10 cellular contexts compared by ENCODE assay signal in genomic region chr2:119225084-119225864, GRCh38. TPM values are rescaled to one million over a fixed set of nuclear protein-coding genes. Genes with fewer than 3 reads are reported as not detected.
DNase-seq lines count a peak whose midpoint lies in the region; ATAC-seq, FAIRE-seq and TF ChIP-seq lines count a peak whose summit lies in the region.
"Had no signal": no experiment of that assay in that cellular context is flagged by ENCODE, and none has a peak within 500 bp of the region (broad histone marks: within the 10 kb centered on the region; RNA-seq: fewer than 3 reads in every experiment).

No MANE protein-coding gene starts in this region.

- intact Hi-C loops in Calu3 (cut with micrococcal nuclease; ENCODE audit: unreplicated experiment) (no loop called here), HCT116 (cut with micrococcal nuclease) (no loop called here)

- H3K4me1 Mint-ChIP-seq in Calu3 (ENCODE audit: low read depth, unreplicated experiment) (peaks cover 10% of the 10 kb centered on the region), astrocyte (ENCODE audit: low read depth, unreplicated experiment) (peaks cover 12% of the 10 kb centered on the region), naive B cell (peaks cover 0 to 5% (median 0%) of the 10 kb centered on the region in 3 donors)

- H3K27me3 Mint-ChIP-seq in Calu3 (ENCODE audit: unreplicated experiment): peaks cover 23% of the 10 kb centered on the region
- H3K27me3 Mint-ChIP-seq in astrocyte (ENCODE audit: low read depth, unreplicated experiment): peaks cover 23% of the 10 kb centered on the region
- H3K27me3 Mint-ChIP-seq in naive B cell: peaks cover 0 to 56% (median 19%) of the 10 kb centered on the region in 3 donors

- CTCF ChIA-PET in Calu3 (lab: Charles Lee) (no interaction called here), HCT116 (lab: Charles Lee) (interaction anchor here (1.0 to 1.2 kb wide), 3 partner anchors 16 to 251 kb away, joined by 3 read pairs; no protein-coding TSS in a partner anchor)

- peak overlapping the region; percentile 69 for H3K4me3 Mint-ChIP-seq in Calu3 (ENCODE audit: low read depth, unreplicated experiment)
- H3K4me3 Mint-ChIP-seq in astrocyte (ENCODE audit: unreplicated experiment): peak overlapping the region; percentile 82
- H3K4me3 Mint-ChIP-seq in naive B cell: peak overlapping the region; percentile 7 to 87 (median 56)

- TF ChIP-seq CTCF in Calu3 (IDR thresholded peaks at IDR 0.05; ENCODE audit: unreplicated experiment): no peak
- TF ChIP-seq CTCF in HCT116 (IDR thresholded peaks at IDR 0.05 in 2 of 3, conservative IDR thresholded peaks at IDR 0.05 in 1 of 3; ENCODE audit: borderline replicate concordance in 1 of 3, insufficient read depth in 1 of 3, low read depth in 2 of 3, low read length in 2 of 3): peak in 1 of 3 experiments; percentile 54; a peak in 3 of 6 replicates
- TF ChIP-seq CTCF in astrocyte (IDR thresholded peaks at IDR 0.05; ENCODE audit: insufficient read depth, low read depth, low read length): no peak
- TF ChIP-seq CTCF in upper lobe of left lung (IDR thresholded peaks at IDR 0.05): no peak
- no peak for TF ChIP-seq CTCF in BE2C (IDR thresholded peaks at IDR 0.05; ENCODE audit: low read depth, low read length)

- H3K27ac ChIP-seq in HCT116 (ENCODE audit: low read depth, low read length) (no peak overlapping the region), astrocyte (ENCODE audit: low read depth, low read length) (no peak overlapping the region), upper lobe of left lung (no peak overlapping the region)

- no peak for TF ChIP-seq EP300 in upper lobe of left lung (IDR thresholded peaks at IDR 0.05)

- FAIRE-seq in astrocyte (lab: Jason Lieb, UNC): no peak

- no peaks in the 10 kb centered on the region for H3K9me3 Mint-ChIP-seq in Calu3 (ENCODE audit: low read depth, unreplicated experiment)
- H3K9me3 Mint-ChIP-seq in astrocyte (ENCODE audit: unreplicated experiment): peaks cover 3% of the 10 kb centered on the region
- H3K9me3 Mint-ChIP-seq in naive B cell: no peaks in the 10 kb centered on the region

- ATAC-seq in HCT116: peak; percentile 44
- ATAC-seq in naive B cell (ENCODE audit: low read depth in 2 of 2): no peak
- no peak for ATAC-seq in upper lobe of left lung (ENCODE audit: low FRiP score in 2 of 2)

- 68 to 70% methylated on average over 7 of the region's 7 CpGs for WGBS in upper lobe of left lung, 2 donors

- no peaks in the 10 kb centered on the region for H3K9me2 ChIP-seq in HCT116 (ENCODE audit: insufficient read depth)

- H3K36me3 Mint-ChIP-seq in Calu3 (ENCODE audit: insufficient read depth, unreplicated experiment) (peaks cover 10% of the 10 kb centered on the region), astrocyte (ENCODE audit: low read depth, unreplicated experiment) (peaks cover 10% of the 10 kb centered on the region), naive B cell (no peaks in the 10 kb centered on the region)

- H3K36me3 ChIP-seq in HCT116 (ENCODE audit: control insufficient read depth in 1 of 2, insufficient read depth in 2 of 2, low read length in 2 of 2): no peaks in the 10 kb centered on the region; a peak in 1 of 4 replicates
- no peaks in the 10 kb centered on the region for H3K36me3 ChIP-seq in astrocyte (ENCODE audit: insufficient read depth, low read length)
- H3K36me3 ChIP-seq in upper lobe of left lung: no peaks in the 10 kb centered on the region
- no peaks in the 10 kb centered on the region for H3K36me3 ChIP-seq in BE2C

- no peaks in the 10 kb centered on the region; the same call in 1 of the 2 replicates for H4K20me1 ChIP-seq in HCT116 (ENCODE audit: insufficient read depth)
- no peaks in the 10 kb centered on the region for H4K20me1 ChIP-seq in astrocyte (ENCODE audit: insufficient read depth, low read length)

- no peaks in the 10 kb centered on the region for H3K9me3 ChIP-seq in HCT116 (ENCODE audit: control insufficient read depth in 1 of 2, insufficient read depth in 1 of 2, low read depth in 1 of 2, low read length in 2 of 2)
- H3K9me3 ChIP-seq in astrocyte (ENCODE audit: insufficient read depth, low read depth, low read length): no peaks in the 10 kb centered on the region
- no peaks in the 10 kb centered on the region for H3K9me3 ChIP-seq in upper lobe of left lung
- no peaks in the 10 kb centered on the region for H3K9me3 ChIP-seq in BE2C

- H3K27ac Mint-ChIP-seq in Calu3 (ENCODE audit: unreplicated experiment) (no peak overlapping the region), astrocyte (ENCODE audit: unreplicated experiment) (no peak overlapping the region), naive B cell (peak overlapping the region in 1 of 6 donors; percentile 83)

- no peak for TF ChIP-seq RAD21 in HCT116 (IDR thresholded peaks at IDR 0.05; ENCODE audit: low read depth)

- RAD21 ChIA-PET in HCT116 (lab: Charles Lee; ENCODE audit: low non-redundant PET in 1 of 2, low total read pairs in 2 of 2, uncharacterized antibody in 2 of 2, unreplicated experiment in 2 of 2): interaction anchor here in 1 of 2 experiments (1.6 kb wide), 1 partner anchor 66 kb away, joined by 4 read pairs; no protein-coding TSS in a partner anchor

- peak overlapping the region; percentile 86 to 93 for H3K4me3 ChIP-seq in HCT116 (replicated peaks in 1 of 2; ENCODE audit: low read depth in 1 of 2, low read length in 2 of 2)
- no peak overlapping the region for H3K4me3 ChIP-seq in astrocyte (ENCODE audit: insufficient read depth, low read depth, low read length)
- H3K4me3 ChIP-seq in upper lobe of left lung: peak overlapping the region in 1 of 4 donors; percentile 67
- no peak overlapping the region for H3K4me3 ChIP-seq in BE2C (ENCODE audit: low read depth, low read length)

- POLR2A ChIA-PET in HCT116 (lab: Charles Lee): interaction anchor here (0.7 kb wide), 1 partner anchor 19 kb away, joined by 3 read pairs; no protein-coding TSS in a partner anchor

- H3K27me3 ChIP-seq in HCT116 (ENCODE audit: insufficient read depth, low read length): no peaks in the 10 kb centered on the region
- no peaks in the 10 kb centered on the region for H3K27me3 ChIP-seq in astrocyte (ENCODE audit: insufficient read depth, low read length)
- H3K27me3 ChIP-seq in upper lobe of left lung: no peaks in the 10 kb centered on the region
- no peaks in the 10 kb centered on the region for H3K27me3 ChIP-seq in BE2C

- H3K4me1 ChIP-seq in HCT116 (ENCODE audit: control insufficient read depth in 1 of 2, insufficient read depth in 2 of 2, low read length in 2 of 2) (peaks cover 16 to 21% of the 10 kb centered on the region in 2 experiments; a peak in 3 of 4 replicates), astrocyte (ENCODE audit: insufficient read depth, low read length) (peaks cover 15% of the 10 kb centered on the region), upper lobe of left lung (peaks cover 26 to 35% (median 30%) of the 10 kb centered on the region in 4 donors), BE2C (no peaks in the 10 kb centered on the region; the same call in 1 of the 2 replicates)

- TF ChIP-seq POLR2A in HCT116 (IDR thresholded peaks at IDR 0.05; ENCODE audit: borderline replicate concordance, extremely low read depth, insufficient read depth, insufficient read length) (no peak), upper lobe of left lung (IDR thresholded peaks at IDR 0.05) (no peak)

- BruUV-seq in Calu3 (replicated peaks; lab: Mats Ljungman, UMichigan): no TSS peak
- BruUV-seq in HCT116 (replicated peaks; lab: Mats Ljungman, UMichigan): no TSS peak

- no peak for DNase-seq in Calu3
- no peak for DNase-seq in HCT116 (ENCODE audit: low read depth, low spot score)
- no peak for DNase-seq in astrocyte (ENCODE audit: low read depth)
- no peak for DNase-seq in naive B cell
- no peak for DNase-seq in upper lobe of left lung
- DNase-seq in stimulated activated CD4-positive, alpha-beta T cell treated with anti-CD3 and anti-CD28 coated beads, Interleukin-12 subunit alpha, Interleukin-12 subunit beta, amount 100 ng/mL, for 4 hours: no peak
- DNase-seq in BE2C: no peak
- DNase-seq: activated T-cell treated with anti-CD3 and anti-CD28 coated beads, Interleukin-2, amount 50 U/mL, for 1 hour; caudate nucleus; glutamatergic neuron had no signal

- H2AFZ ChIP-seq in HCT116 (ENCODE audit: low read depth, low read length, poor library complexity, severe bottlenecking): no peak overlapping the region
- no peak overlapping the region for H2AFZ ChIP-seq in astrocyte (ENCODE audit: low read depth, low read length)

- H3K9ac ChIP-seq in HCT116 (ENCODE audit: low read length): peak overlapping the region; percentile 86
- no peak overlapping the region for H3K9ac ChIP-seq in astrocyte (ENCODE audit: low read length)

- H3K79me2 ChIP-seq in HCT116 (ENCODE audit: insufficient read depth, low read length): peaks cover 44% of the 10 kb centered on the region
- peaks cover 45% of the 10 kb centered on the region for H3K79me2 ChIP-seq in astrocyte (ENCODE audit: insufficient read depth, low read length)

- H3K4me2 ChIP-seq in HCT116 (ENCODE audit: low read length): peak overlapping the region; percentile 94
- H3K4me2 ChIP-seq in astrocyte (ENCODE audit: low read length): peak overlapping the region; percentile 93

TF ChIP-seq in HCT116, 20 proteins besides CTCF, POLR2A, EP300 and RAD21:
- no peak for TF ChIP-seq SRF (IDR thresholded peaks at IDR 0.05; ENCODE audit: low read depth)

RNA-seq across cellular contexts. Expression of gene STEAP3, which starts 1.6 kb away (rescaled TPM):
- total RNA-seq in Calu3 (2022): 28.3 and 30.5 TPM in 2 replicates
- 32.3 TPM for total RNA-seq in HCT116 (2021; ENCODE audit: unreplicated experiment)
- polyA plus RNA-seq in HCT116 (2012): 34.5 and 40.8 TPM in 2 replicates
- 38.8 and 43.1 TPM in 2 replicates for total RNA-seq in astrocyte
- 1 to 10 TPM in 1 of 6 donors, under 1 TPM in 2, not detected in 3; 0.49 to 1.2 (median 0.77) TPM for polyA plus RNA-seq in naive B cell (ENCODE audit: low read depth in 6 of 6)
- 10 to 100 TPM; 18.1 to 26.6 (median 22.4) TPM for total RNA-seq in upper lobe of left lung
- 8.5 TPM for polyA plus RNA-seq in BE2C (2012; ENCODE audit: insufficient read depth, insufficient read length, low read depth)

Comparison
In these comparisons a context has a peak if more than half of its experiments do, and no peak if none do; other contexts are left out.
1. H3K4me3 ChIP-seq: peak in HCT116 (2 of 2); none in astrocyte (single experiment) and BE2C (single experiment).
2. Peak in every context shown above with its lines, with median percentiles within 50 percentile points of each other: H3K4me3 Mint-ChIP-seq.